In the genomic region with DNA sequence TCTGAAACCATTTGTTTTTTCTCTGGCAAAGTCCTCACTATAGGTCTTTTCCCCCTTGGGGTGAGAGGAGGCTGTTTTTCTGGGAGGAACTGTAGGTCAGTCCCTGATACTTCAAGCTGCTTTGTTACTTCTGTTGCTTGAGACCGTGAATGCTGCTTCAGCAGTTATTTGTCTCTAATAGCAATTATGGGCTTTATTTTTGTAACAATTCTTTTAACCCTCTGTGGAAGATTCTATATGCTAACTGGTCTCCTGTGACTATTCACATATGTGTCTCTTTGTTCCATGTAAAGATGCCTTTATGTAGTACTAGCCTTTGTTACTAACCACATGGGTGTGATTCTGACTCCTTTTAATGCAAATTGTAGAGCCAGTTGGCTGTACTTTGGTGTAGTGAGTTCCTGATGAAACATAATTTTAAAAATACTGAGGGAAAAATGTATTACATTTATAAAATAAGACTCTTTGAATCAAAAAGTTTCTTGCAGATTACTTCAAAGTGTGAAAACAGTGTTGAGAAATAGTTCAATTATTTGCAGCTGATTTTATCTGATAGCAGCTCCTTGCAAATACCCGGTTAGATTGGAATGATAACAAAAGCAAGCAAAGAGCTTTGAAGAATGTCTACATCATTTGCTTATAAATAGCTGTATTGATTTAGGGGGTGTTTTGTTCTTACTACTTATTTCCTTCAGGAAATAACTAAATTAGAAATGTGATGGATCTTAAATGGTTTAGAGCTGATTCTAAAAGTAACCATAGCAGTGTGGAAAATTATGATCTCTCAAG, we compare ENCODE assay signal across 20 cellular contexts. TPM values are rescaled to one million over a fixed set of nuclear protein-coding genes. Genes with fewer than 3 reads are reported as not detected.
DNase-seq lines count a peak whose midpoint lies in the region; ATAC-seq and TF ChIP-seq lines count a peak whose summit lies in the region.
"Had no signal": no experiment of that assay in that cellular context is flagged by ENCODE, and none has a peak within 500 bp of the region (broad histone marks: within the 10 kb centered on the region; RNA-seq: fewer than 3 reads in every experiment).

No MANE protein-coding gene starts in this region.

- no peak for ATAC-seq in HG03159 (IDR thresholded peaks at IDR 0.05; ENCODE audit: unreplicated experiment)
- ATAC-seq: activated CD4-positive, CD25-positive, alpha-beta regulatory T cell treated with anti-CD3 and anti-CD28 coated beads, Interleukin-2, amount 50 U/mL, for 24 hours; left lobe of liver had no signal

- H3K27me3 ChIP-seq in A673 (replicated peaks; ENCODE audit: insufficient read depth, low read depth, low read length, poor library complexity) (no peaks in the 10 kb centered on the region), HUES64 (ENCODE audit: insufficient read depth, low read length) (no peaks in the 10 kb centered on the region)
- H3K27me3 ChIP-seq: SJSA1, vagina had no signal

- no peak for TF ChIP-seq CTCF in A673 (conservative IDR thresholded peaks at IDR 0.05; ENCODE audit: low read depth, low read length)
- no peak for TF ChIP-seq CTCF in mesothelial cell of epicardium (IDR thresholded peaks at IDR 0.05; ENCODE audit: unreplicated experiment)

- WGBS in HUES64: 14% methylated on average over 2 of the region's 2 CpGs

- DNase-seq in A673 (ENCODE audit: low spot score) (peak; percentile 6), dermis blood vessel endothelial cell (peak; percentile 12), mesothelial cell of epicardium (ENCODE audit: low spot score in 2 of 2, unreplicated experiment in 2 of 2) (no peak), GF-D8 (lab: John Stamatoyannopoulos, UW) (no peak), GM03348 (ENCODE audit: low spot score) (no peak)
- no peak for DNase-seq in activated CD8-positive, alpha-beta memory T cell treated with anti-CD3 and anti-CD28 coated beads for 24 hours
- DNase-seq: erythroblast; GM23248; NCI-H1436 treated with DMSO at 0.1 percent for 48 hours; NCI-H2171 treated with DMSO at 0.1 percent for 48 hours; stimulated activated CD8-positive, alpha-beta memory T cell treated with anti-CD3 and anti-CD28 coated beads, Interleukin-4, amount 100 ng/mL, for 48 hours had no signal

- no peak overlapping the region for H3K4me3 ChIP-seq in A673 (ENCODE audit: low read depth, low read length, poor library complexity, severe bottlenecking)
- no peak overlapping the region for H3K4me3 ChIP-seq in HUES64 (ENCODE audit: low read length)
- H3K4me3 ChIP-seq: GM23248, SJSA1, vagina had no signal

- no peaks in the 10 kb centered on the region for H3K9me3 ChIP-seq in A673 (ENCODE audit: low read depth, low read length, poor library complexity, severe bottlenecking)
- H3K9me3 ChIP-seq in HUES64 (ENCODE audit: insufficient read depth, low read depth, low read length): peaks cover 9% of the 10 kb centered on the region; the same call in 1 of the 2 replicates
- H3K9me3 ChIP-seq: vagina had no signal

- CTCF ChIA-PET in A673 (lab: Charles Lee): no interaction called here

- peaks cover 18% of the 10 kb centered on the region for H3K9me3 Mint-ChIP-seq in mesothelial cell of epicardium

- no TSS peak for BruUV-seq in A673 (replicated peaks; lab: Mats Ljungman, UMichigan)

- H3K36me3 Mint-ChIP-seq in mesothelial cell of epicardium: peaks cover 20% of the 10 kb centered on the region

- POLR2A ChIA-PET in A673 (lab: Charles Lee; ENCODE audit: low non-redundant PET): no interaction called here

- H3K27me3 Mint-ChIP-seq in mesothelial cell of epicardium (ENCODE audit: low read depth): no peaks in the 10 kb centered on the region

- no peak overlapping the region for H3K4me3 Mint-ChIP-seq in mesothelial cell of epicardium

- H3K36me3 ChIP-seq in A673 (ENCODE audit: insufficient read depth, low read length, poor library complexity, severe bottlenecking) (no peaks in the 10 kb centered on the region), HUES64 (ENCODE audit: insufficient read depth, low read length) (0 out of 2 replicates have a peak, but pooled peaks cover 2% of the 10 kb centered on the region)
- H3K36me3 ChIP-seq: SJSA1, vagina had no signal

- 0 out of 2 replicates have a peak overlapping the region, but pooled peaks have one; percentile 8 for H3K9ac ChIP-seq in HUES64 (ENCODE audit: low read depth, low read length)
- H3K9ac ChIP-seq: GM23248 had no signal

- H3K4me1 Mint-ChIP-seq in mesothelial cell of epicardium: peaks cover 9% of the 10 kb centered on the region

- H3K27ac ChIP-seq in A673 (ENCODE audit: low read depth, low read length, poor library complexity, severe bottlenecking) (no peak overlapping the region), HUES64 (ENCODE audit: low read depth, low read length) (peak overlapping the region; percentile 76)
- H3K27ac ChIP-seq: GM23248, SJSA1, vagina had no signal

- intact Hi-C loops in A673 (cut with micrococcal nuclease; ENCODE audit: unreplicated experiment): no loop called here

- peak overlapping the region; percentile 45 for H3K27ac Mint-ChIP-seq in mesothelial cell of epicardium
- H3K27ac Mint-ChIP-seq: activated T-helper 2 cell treated with anti-CD3 and anti-CD28 coated beads, Interferon-gamma antibody, Interleukin-2, Interleukin-4, amounts not matched to agents 10 μg/mL and 5 μg/mL and 100 μg/mL, durations not matched to agents 14 hours and 24 hours and 36 hours had no signal

- H3K4me1 ChIP-seq in A673 (ENCODE audit: insufficient read depth, low read length, poor library complexity, severe bottlenecking): no peaks in the 10 kb centered on the region
- H3K4me1 ChIP-seq in HUES64 (ENCODE audit: insufficient read depth, low read length): peaks cover 43% of the 10 kb centered on the region
- H3K4me1 ChIP-seq: SJSA1 had no signal

RNA-seq across cellular contexts. Expression of a gene that starts 46.6 kb away (rescaled TPM):
- 2.5 and 4.4 TPM in 2 replicates for total RNA-seq in A673 (2021)
- polyA plus RNA-seq in HUES64 (2013, experiment 1 of 2): 12.2 TPM
- polyA plus RNA-seq in HUES64 (2013, experiment 2 of 2): 13.4 TPM
- 12.3 and 14.9 TPM in 2 replicates for total RNA-seq in dermis blood vessel endothelial cell
- 15.5 to 16.6 TPM (median 16.6 TPM) in 3 replicates for total RNA-seq in mesothelial cell of epicardium
- total RNA-seq: activated T-helper 2 cell treated with anti-CD3 and anti-CD28 coated beads, Interferon-gamma antibody, Interleukin-2, Interleukin-4, amounts not matched to agents 10 μg/mL and 5 μg/mL and 100 μg/mL, durations not matched to agents 14 hours and 24 hours and 36 hours; MCF 10A; T-helper 2 cell treated with Interferon-gamma antibody and Interleukin-4, amounts not matched to agents 100 ng/mL and 5 ng/mL, for 36 hours had no signal

Comparison
In these comparisons a context has a peak if more than half of its experiments do, and no peak if none do; other contexts are left out.
1. DNase-seq: peak in A673 (single experiment) and dermis blood vessel endothelial cell (single experiment); none in mesothelial cell of epicardium (0 of 2), GF-D8 (single experiment), GM03348 (single experiment) and activated CD8-positive, alpha-beta memory T cell treated with anti-CD3 and anti-CD28 coated beads for 24 hours (single experiment).